ENCODE assay signal across 11 cellular contexts in genomic region chr19:35513231-35513974, GRCh38. TPM values are rescaled to one million over a fixed set of nuclear protein-coding genes. Genes with fewer than 3 reads are reported as not detected.
DNase-seq lines count a peak whose midpoint lies in the region; ATAC-seq lines count a peak whose summit lies in the region.
"Had no signal": no experiment of that assay in that cellular context is flagged by ENCODE, and none has a peak within 500 bp of the region (broad histone marks: within the 10 kb centered on the region; RNA-seq: fewer than 3 reads in every experiment).

DMKN (minus strand) TSS chr19:35513649; CDS start chr19:35513475, 174 bp downstream.

- H3K36me3 ChIP-seq in iPS DF 6.9 (ENCODE audit: control insufficient read depth, insufficient read depth, low read length), result no peaks in the 10 kb centered on the region
- no peaks in the 10 kb centered on the region for H3K36me3 ChIP-seq in skeletal muscle satellite cell (ENCODE audit: insufficient read depth, low read length)

- H3K27me3 ChIP-seq in iPS DF 6.9 (ENCODE audit: control insufficient read depth, insufficient read depth, low read length) (no peaks in the 10 kb centered on the region), skeletal muscle satellite cell (ENCODE audit: control insufficient read depth, insufficient read depth, low read length) (peaks cover 53% of the 10 kb centered on the region)

- peak within 1 kb of the TSS; percentile 25; the same call in 1 of the 2 replicates for H3K4me3 ChIP-seq in iPS DF 6.9 (ENCODE audit: low read length)
- no peak within 1 kb of the TSS for H3K4me3 ChIP-seq in skeletal muscle satellite cell (ENCODE audit: low read length)

- H3K27ac Mint-ChIP-seq in activated T-cell treated with anti-CD3 and anti-CD28 coated beads, Interleukin-2, amount 50 U/mL, for 24 hours, result no peak within 1 kb of the TSS

- no peaks in the 10 kb centered on the region for H3K9me3 ChIP-seq in iPS DF 6.9 (ENCODE audit: control insufficient read depth, insufficient read depth, low read length)
- no peaks in the 10 kb centered on the region for H3K9me3 ChIP-seq in skeletal muscle satellite cell (replicated peaks; ENCODE audit: low read length)

- H3K9me3 Mint-ChIP-seq in activated T-cell treated with anti-CD3 and anti-CD28 coated beads, Interleukin-2, amount 50 U/mL, for 24 hours, result no peaks in the 10 kb centered on the region

- H3K4me3 Mint-ChIP-seq in activated T-cell treated with anti-CD3 and anti-CD28 coated beads, Interleukin-2, amount 50 U/mL, for 24 hours, result no peak within 1 kb of the TSS

- H3K27ac ChIP-seq in adipose tissue (ENCODE audit: low read depth, low read length) (no peak within 1 kb of the TSS), iPS DF 6.9 (ENCODE audit: low read length) (no peak within 1 kb of the TSS)
- H3K27ac ChIP-seq: HL-60 had no signal

- H3K9ac ChIP-seq in skeletal muscle satellite cell (ENCODE audit: low read depth, low read length), result peak within 1 kb of the TSS; percentile 11

- H3K27me3 Mint-ChIP-seq in activated T-cell treated with anti-CD3 and anti-CD28 coated beads, Interleukin-2, amount 50 U/mL, for 24 hours, result peaks cover 58% of the 10 kb centered on the region

- no peak for ATAC-seq in GM19467 (IDR thresholded peaks at IDR 0.05; ENCODE audit: unreplicated experiment)

- DNase-seq in H4 (ENCODE audit: low spot score), result peak; percentile 61
- DNase-seq in iPS DF 6.9 (ENCODE audit: low read depth, low spot score), result no peak
- no peak for DNase-seq in inferior parietal cortex (ENCODE audit: extremely low spot score)
- no peak for DNase-seq in activated T-cell treated with anti-CD3 and anti-CD28 coated beads, Interleukin-2, amount 50 U/mL, for 24 hours
- no peak for DNase-seq in activated T-cell treated with anti-CD3 and anti-CD28 coated beads for 4 hours
- DNase-seq: DMS79 had no signal

- WGBS in adipose tissue, 3 donors, result 55 to 81% (median 64%) methylated on average over 13 of the region's 13 CpGs
- no CpG with 5 or more reads among the region's 13 CpGs for WGBS in iPS DF 6.9 (ENCODE audit: insufficient coverage, insufficient read length)

- peaks cover 16% of the 10 kb centered on the region for H3K4me1 Mint-ChIP-seq in activated T-cell treated with anti-CD3 and anti-CD28 coated beads, Interleukin-2, amount 50 U/mL, for 24 hours (ENCODE audit: low read depth)

- H3K4me1 ChIP-seq in iPS DF 6.9 (ENCODE audit: control insufficient read depth, insufficient read depth, low read length), result peaks cover 13% of the 10 kb centered on the region
- peaks cover 33% of the 10 kb centered on the region for H3K4me1 ChIP-seq in skeletal muscle satellite cell (ENCODE audit: control insufficient read depth, insufficient read depth, low read length)

- peak within 1 kb of the TSS; percentile 47 for H3K4me2 ChIP-seq in skeletal muscle satellite cell (ENCODE audit: low read length)

- no peaks in the 10 kb centered on the region for H3K36me3 Mint-ChIP-seq in activated T-cell treated with anti-CD3 and anti-CD28 coated beads, Interleukin-2, amount 50 U/mL, for 24 hours (ENCODE audit: low read depth)

RNA-seq across cellular contexts. Expression of gene DMKN, which starts in this region (rescaled TPM):
- 19.6 and 34.6 TPM in 2 replicates for total RNA-seq in H4 (2014; rRNA removed; shearing (Covaris generic))
- 10 to 100 TPM in 2 of 3 donors, 1 to 10 TPM in 1; 6.8 to 74.3 (median 15.3) TPM for polyA plus RNA-seq in adipose tissue
- total RNA-seq in skeletal muscle satellite cell (2012; rRNA removed), result 9.4 and 14.4 TPM in 2 replicates
- total RNA-seq: lung microvascular endothelial cell had no signal
